ENCODE assay signal across 11 cellular contexts in genomic region chr2:54652540-54652939, GRCh38.
DNase-seq lines count a peak whose midpoint lies in the region; ATAC-seq, FAIRE-seq and TF ChIP-seq lines count a peak whose summit lies in the region.
"Had no signal": no experiment of that assay in that cellular context is flagged by ENCODE, and none has a peak within 500 bp of the region (broad histone marks: within the 10 kb centered on the region; RNA-seq: fewer than 3 reads in every experiment).

No MANE protein-coding gene starts in this region.

- no peak overlapping the region for H3K4me3 ChIP-seq in choroid plexus epithelial cell (ENCODE audit: low read depth, low read length)

- H3K4me1 Mint-ChIP-seq in effector memory CD8-positive, alpha-beta T cell (ENCODE audit: low read depth in 2 of 2), result peaks cover 2 to 12% of the 10 kb centered on the region in 2 donors
- H3K4me1 Mint-ChIP-seq: naive B cell had no signal

- ATAC-seq in GM18861 (IDR thresholded peaks at IDR 0.05; ENCODE audit: unreplicated experiment), result peak; percentile 94
- peak; percentile 88 for ATAC-seq in GM21447 (IDR thresholded peaks at IDR 0.05; ENCODE audit: unreplicated experiment)
- peak; percentile 77 for ATAC-seq in HG03159 (IDR thresholded peaks at IDR 0.05; ENCODE audit: unreplicated experiment)
- ATAC-seq in effector memory CD8-positive, alpha-beta T cell (replicated peaks), result no peak

- DNase-seq in choroid plexus epithelial cell (ENCODE audit: low read depth), result peak; percentile 49
- no peak for DNase-seq in H54 (ENCODE audit: insufficient read length, low spot score)
- no peak for DNase-seq in amygdala (lab: John Stamatoyannopoulos, UW)
- DNase-seq in effector memory CD8-positive, alpha-beta T cell, result no peak
- DNase-seq: activated CD4-positive, alpha-beta T cell treated with anti-CD3 and anti-CD28 coated beads, Interleukin-2, amount 10 ng/mL, durations not matched to agents 7 days and 5 days; hippocampal formation; naive B cell; NCI-H187 had no signal

- no peak for TF ChIP-seq POLR2A in H54 (IDR thresholded peaks at IDR 0.05; ENCODE audit: low read depth, low read length)

- peaks cover 88% of the 10 kb centered on the region for H3K36me3 Mint-ChIP-seq in effector memory CD8-positive, alpha-beta T cell (ENCODE audit: insufficient read depth)

- no peak overlapping the region for H3K4me3 Mint-ChIP-seq in effector memory CD8-positive, alpha-beta T cell
- H3K4me3 Mint-ChIP-seq: activated CD4-positive, alpha-beta T cell treated with anti-CD3 and anti-CD28 coated beads, Interleukin-2, amount 10 ng/mL, durations not matched to agents 7 days and 5 days; naive B cell had no signal

- H3K27me3 Mint-ChIP-seq in effector memory CD8-positive, alpha-beta T cell, result no peaks in the 10 kb centered on the region
- H3K27me3 Mint-ChIP-seq: activated CD4-positive, alpha-beta T cell treated with anti-CD3 and anti-CD28 coated beads, Interleukin-2, amount 10 ng/mL, durations not matched to agents 7 days and 5 days; naive B cell had no signal

- H3K27ac Mint-ChIP-seq in effector memory CD8-positive, alpha-beta T cell, result peak overlapping the region in 1 of 2 donors; percentile 47
- H3K27ac Mint-ChIP-seq: activated CD4-positive, alpha-beta T cell treated with anti-CD3 and anti-CD28 coated beads, Interleukin-2, amount 10 ng/mL, durations not matched to agents 7 days and 5 days had no signal

- no peak for TF ChIP-seq CTCF in choroid plexus epithelial cell (conservative IDR thresholded peaks at IDR 0.05; ENCODE audit: low read depth, low read length)

- H3K9me3 Mint-ChIP-seq in effector memory CD8-positive, alpha-beta T cell, result no peaks in the 10 kb centered on the region
- H3K9me3 Mint-ChIP-seq: activated CD4-positive, alpha-beta T cell treated with anti-CD3 and anti-CD28 coated beads, Interleukin-2, amount 10 ng/mL, durations not matched to agents 7 days and 5 days; naive B cell had no signal

- no peak for FAIRE-seq in H54 (lab: Jason Lieb, UNC)
